1 cellular context compared by ENCODE assay signal in genomic region chr1:30184393-30185141, GRCh38.
TF ChIP-seq lines count a peak whose summit lies in the region.

No MANE protein-coding gene starts in this region.

TF ChIP-seq in K562, 482 proteins besides CTCF, POLR2A, EP300 and RAD21 (continued from another document):
- TF ChIP-seq NKRF (IDR thresholded peaks at IDR 0.05; ENCODE audit: borderline replicate concordance) (peak; percentile 89), E2F8 (IDR thresholded peaks at IDR 0.05; ENCODE audit: low read depth, partially characterized antibody) (peak; percentile 61), EHMT2 (IDR thresholded peaks at IDR 0.05) (peak; percentile 91), NFIX (CRISPR knock-in tag; IDR thresholded peaks at IDR 0.05; ENCODE audit: low read depth) (no peak), ZNF232 (CRISPR knock-in tag; IDR thresholded peaks at IDR 0.05) (no peak), SMARCC2 (IDR thresholded peaks at IDR 0.05; ENCODE audit: low read depth) (peak; percentile 96), MCM3 (IDR thresholded peaks at IDR 0.05) (peak; percentile 86; the same call in 1 of the 2 replicates), RBM22 (IDR thresholded peaks at IDR 0.05; ENCODE audit: low read depth, low read length, poor library complexity, severe bottlenecking) (no peak), BRF2 (IDR thresholded peaks at IDR 0.05; ENCODE audit: borderline replicate concordance, insufficient read depth, insufficient read length) (no peak), EWSR1 (IDR thresholded peaks at IDR 0.05; ENCODE audit: borderline replicate concordance, low read depth, partially characterized antibody) (no peak), CBX1 (IDR thresholded peaks at IDR 0.05; ENCODE audit: low read depth) (no peak), LARP7 (IDR thresholded peaks at IDR 0.05) (peak; percentile 100)
